Comparison of ENCODE assay signal across 10 cellular contexts in genomic region chr1:40939320-40940059, GRCh38. TPM values are rescaled to one million over a fixed set of nuclear protein-coding genes. Genes with fewer than 3 reads are reported as not detected.
DNase-seq lines count a peak whose midpoint lies in the region; ATAC-seq and TF ChIP-seq lines count a peak whose summit lies in the region.
"Had no signal": no experiment of that assay in that cellular context is flagged by ENCODE, and none has a peak within 500 bp of the region (broad histone marks: within the 10 kb centered on the region; RNA-seq: fewer than 3 reads in every experiment).

No MANE protein-coding gene starts in this region.

- H3K27me3 ChIP-seq in left lung = no peaks in the 10 kb centered on the region
- no peaks in the 10 kb centered on the region for H3K27me3 ChIP-seq in colonic mucosa

- H3K9me3 Mint-ChIP-seq in MCF 10A (ENCODE audit: unreplicated experiment) = no peaks in the 10 kb centered on the region
- H3K9me3 Mint-ChIP-seq: HFFc6, IgD-negative memory B cell had no signal

- peak; percentile 93 for ATAC-seq in Right ventricle myocardium inferior
- peak; percentile 83 for ATAC-seq in left lung
- no peak for ATAC-seq in HG03571 (IDR thresholded peaks at IDR 0.05; ENCODE audit: unreplicated experiment)

- H3K36me3 ChIP-seq in left lung (no peaks in the 10 kb centered on the region), colonic mucosa (no peaks in the 10 kb centered on the region)

- POLR2A ChIA-PET in MCF 10A (lab: Yijun Ruan, JAX) = interaction anchor here (0.6 to 1.8 kb wide), 9 partner anchors 38 to 408 kb away, joined by 3 to 6 read pairs (median 3); partner anchors contain the start of genes CITED4 and ZNF684

- H3K27ac ChIP-seq in left lung = no peak overlapping the region
- H3K27ac ChIP-seq in colonic mucosa = no peak overlapping the region

- H3K36me3 Mint-ChIP-seq in MCF 10A (ENCODE audit: insufficient read depth, unreplicated experiment) = peaks cover 7% of the 10 kb centered on the region
- H3K36me3 Mint-ChIP-seq: IgD-negative memory B cell had no signal

- no TSS peak for BruUV-seq in MCF 10A (replicated peaks; lab: Mats Ljungman, UMichigan)

- H3K9ac ChIP-seq in colonic mucosa (ENCODE audit: low read depth in 2 of 2, low read length in 2 of 2) = no peak overlapping the region

- H3K4me1 Mint-ChIP-seq in MCF 10A (ENCODE audit: insufficient read depth, unreplicated experiment) = peaks cover 25% of the 10 kb centered on the region
- H3K4me1 Mint-ChIP-seq: IgD-negative memory B cell had no signal

- DNase-seq in Right ventricle myocardium inferior (ENCODE audit: missing footprints) (peak; percentile 72), cardiac septum (ENCODE audit: low spot score) (no peak), MCF 10A (ENCODE audit: unreplicated experiment) (peak; percentile 71), left lung (no peak), T-helper 2 cell (no peak), colonic mucosa (no peak), NCI-H345 treated with DMSO at 0.1 percent for 48 hours (lab: John Stamatoyannopoulos, UW; ENCODE audit: unreplicated experiment) (no peak)
- DNase-seq: HFFc6 had no signal

- H3K4me3 Mint-ChIP-seq in MCF 10A (ENCODE audit: unreplicated experiment) = no peak overlapping the region
- H3K4me3 Mint-ChIP-seq: HFFc6, IgD-negative memory B cell had no signal

- H3K27me3 Mint-ChIP-seq in MCF 10A (ENCODE audit: insufficient read depth, unreplicated experiment) = no peaks in the 10 kb centered on the region

- intact Hi-C loops in Right ventricle myocardium inferior (cut with DNase I) = no loop called here
- intact Hi-C loops in cardiac septum (cut with DNase I) = no loop called here
- intact Hi-C loops in MCF 10A (cut with micrococcal nuclease) = no loop called here
- intact Hi-C loops in left lung (cut with DNase I) = no loop called here
- intact Hi-C loops in colonic mucosa (cut with DNase I) = no loop called here

- CTCF ChIA-PET in MCF 10A (lab: Yijun Ruan, JAX) = interaction anchor here (0.8 to 17.0 kb wide), 6 partner anchors 10 to 86 kb away, joined by 3 to 609 read pairs (median 4); partner anchors contain the start of gene CITED4

- H3K4me1 ChIP-seq in left lung (peaks cover 3 to 17% of the 10 kb centered on the region in 2 donors), colonic mucosa (no peaks in the 10 kb centered on the region)

- no peak overlapping the region for H3K4me3 ChIP-seq in left lung
- H3K4me3 ChIP-seq in colonic mucosa = no peak overlapping the region

- H3K9me3 ChIP-seq in left lung (no peaks in the 10 kb centered on the region), colonic mucosa (no peaks in the 10 kb centered on the region)

- no peak overlapping the region for H3K27ac Mint-ChIP-seq in MCF 10A (ENCODE audit: low read depth, unreplicated experiment)
- H3K27ac Mint-ChIP-seq: HFFc6, IgD-negative memory B cell had no signal

- no peak for TF ChIP-seq CTCF in MCF 10A (IDR thresholded peaks at IDR 0.05; ENCODE audit: unreplicated experiment)
- no peak for TF ChIP-seq CTCF in left lung (IDR thresholded peaks at IDR 0.05)
- no peak for TF ChIP-seq CTCF in colonic mucosa (IDR thresholded peaks at IDR 0.05)

RNA-seq across cellular contexts. Expression of gene CTPS1, which starts 40.0 kb away (rescaled TPM):
- 7.2 TPM for total RNA-seq in Right ventricle myocardium inferior
- 8.5 TPM for total RNA-seq in cardiac septum
- total RNA-seq in MCF 10A (2022) = 54.1 and 69.9 TPM in 2 replicates
- total RNA-seq in left lung = 10 to 100 TPM; 20.7 to 39.5 TPM
- total RNA-seq in colonic mucosa = 10 to 100 TPM; 14.1 to 25.5 TPM

Comparison
In these comparisons a context has a peak if more than half of its experiments do, and no peak if none do; other contexts are left out.
1. DNase-seq: peak in Right ventricle myocardium inferior (single experiment) and MCF 10A (single experiment); none in cardiac septum (single experiment), left lung (0 of 2), T-helper 2 cell (0 of 5), colonic mucosa (single experiment) and NCI-H345 treated with DMSO at 0.1 percent for 48 hours (single experiment).